ENCODE assay signal across 8 cellular contexts in the genomic region with DNA sequence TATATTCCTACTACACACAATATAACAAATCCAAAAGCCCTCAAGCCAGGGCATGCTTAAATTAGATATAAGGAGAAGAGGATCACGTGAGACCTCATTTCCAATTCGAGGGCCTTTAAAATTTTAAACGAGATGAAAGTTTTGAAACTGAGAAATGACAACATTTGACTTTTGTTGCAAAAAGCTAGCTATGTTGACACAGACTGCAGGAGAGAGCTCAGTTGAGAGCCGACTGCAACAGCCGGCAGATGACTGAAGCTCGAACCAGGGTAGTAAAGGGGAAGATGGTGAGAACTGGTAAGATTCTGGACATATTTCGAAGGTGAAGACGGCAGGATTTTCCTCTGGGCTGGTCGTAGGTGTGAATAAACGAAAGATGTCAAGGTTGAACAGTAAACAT. TPM values are rescaled to one million over a fixed set of nuclear protein-coding genes. Genes with fewer than 3 reads are reported as not detected.
DNase-seq lines count a peak whose midpoint lies in the region; ATAC-seq and TF ChIP-seq lines count a peak whose summit lies in the region.

No MANE protein-coding gene starts in this region.

- peak overlapping the region; percentile 74 for H3K4me3 ChIP-seq in HUES6 (ENCODE audit: low read depth, low read length)
- H3K4me3 ChIP-seq in WERI-Rb-1 (ENCODE audit: low read depth, low read length) = peak overlapping the region; percentile 76

- ATAC-seq in esophagus mucosa (peak; percentile 38), HG02884 (IDR thresholded peaks at IDR 0.05; ENCODE audit: unreplicated experiment) (no peak), HG02885 (IDR thresholded peaks at IDR 0.05; ENCODE audit: poor library complexity, unreplicated experiment) (no peak), GM19035 (IDR thresholded peaks at IDR 0.05; ENCODE audit: unreplicated experiment) (no peak)

- H3K27me3 ChIP-seq in HUES6 (ENCODE audit: control insufficient read depth, insufficient read depth, low read length) (no peaks in the 10 kb centered on the region), WERI-Rb-1 (ENCODE audit: insufficient read depth, low read depth, severe bottlenecking) (no peaks in the 10 kb centered on the region)

- no peak overlapping the region for H3K27ac ChIP-seq in HUES6 (ENCODE audit: low read depth, low read length)
- peak overlapping the region; percentile 76 for H3K27ac ChIP-seq in WERI-Rb-1

- H3K36me3 ChIP-seq in HUES6 (ENCODE audit: control insufficient read depth, insufficient read depth, low read length) = peaks cover 9% of the 10 kb centered on the region
- H3K36me3 ChIP-seq in WERI-Rb-1 = peaks cover 19% of the 10 kb centered on the region

- DNase-seq in COLO668 (lab: John Stamatoyannopoulos, UW; ENCODE audit: unreplicated experiment) (peak; percentile 6), WERI-Rb-1 (no peak), myocyte (ENCODE audit: low read depth) (peak; percentile 30)

- H3K9me3 ChIP-seq in HUES6 (ENCODE audit: control insufficient read depth, insufficient read depth, low read depth, low read length) (no peaks in the 10 kb centered on the region), WERI-Rb-1 (ENCODE audit: severe bottlenecking) (peaks cover 3% of the 10 kb centered on the region)

- peaks cover 11% of the 10 kb centered on the region for H3K4me1 ChIP-seq in HUES6 (ENCODE audit: control insufficient read depth, insufficient read depth, low read length)

- peak overlapping the region; percentile 73 for H3K9ac ChIP-seq in HUES6 (ENCODE audit: low read length)

- no peak for TF ChIP-seq CTCF in WERI-Rb-1 (IDR thresholded peaks at IDR 0.05; ENCODE audit: low read depth, low read length)

RNA-seq across cellular contexts. Expression of a gene that starts 0.8 kb away (rescaled TPM):
- total RNA-seq in esophagus mucosa (4.1 TPM), myocyte (8.7 and 8.9 TPM in 2 replicates)
- polyA plus RNA-seq in myocyte (2012) = 4.0 TPM

RNA-seq across cellular contexts. Expression of a gene that starts 48.7 kb away (rescaled TPM):
- 15.8 TPM for total RNA-seq in esophagus mucosa
- total RNA-seq in myocyte = 27.0 and 37.0 TPM in 2 replicates
- polyA plus RNA-seq in myocyte (2012) = 15.8 TPM
